8 cellular contexts compared by ENCODE assay signal in genomic region chr2:55282110-55282917, GRCh38. TPM values are rescaled to one million over a fixed set of nuclear protein-coding genes. Genes with fewer than 3 reads are reported as not detected.
DNase-seq lines count a peak whose midpoint lies in the region; ATAC-seq and TF ChIP-seq lines count a peak whose summit lies in the region.

No MANE protein-coding gene starts in this region.

- H3K9me3 ChIP-seq in Panc1 (ENCODE audit: control insufficient read depth, insufficient read depth, low read depth, low read length): no peaks in the 10 kb centered on the region

- no peaks in the 10 kb centered on the region; the same call in 1 of the 2 replicates for H3K36me3 ChIP-seq in Panc1 (ENCODE audit: control insufficient read depth, insufficient read depth, low read length)

- H3K27me3 Mint-ChIP-seq in nephron (ENCODE audit: low read depth): peaks cover 12% of the 10 kb centered on the region

- peaks cover 14% of the 10 kb centered on the region for H3K36me3 Mint-ChIP-seq in nephron (ENCODE audit: low read depth)

- H3K27ac ChIP-seq in Panc1 (ENCODE audit: low read length): peak overlapping the region; percentile 97

- no peaks in the 10 kb centered on the region for H3K9me3 Mint-ChIP-seq in nephron

- CTCF ChIA-PET in Panc1 (lab: Charles Lee): interaction anchor here (0.5 kb wide), 1 partner anchor 441 kb away, joined by 11 read pairs; no protein-coding TSS in a partner anchor

- peak overlapping the region; percentile 87 to 96 (median 94) for H3K4me3 Mint-ChIP-seq in nephron

- DNase-seq in DMS114 treated with DMSO at 0.1 percent for 48 hours (lab: John Stamatoyannopoulos, UW; ENCODE audit: unreplicated experiment) (peak; percentile 79), HuH-7.5 (ENCODE audit: low spot score) (peak; percentile 46), Panc1 (ENCODE audit: low read depth, low spot score) (peak; percentile 58), fibroblast of peridontal ligament (ENCODE audit: extremely low read depth) (peak; percentile 79)
- peak; percentile 76 to 78 for DNase-seq in activated T-helper 1 cell treated with anti-CD3 and anti-CD28 coated beads, Interleukin-2, amount 50 U/mL, for 16 hours (ENCODE audit: low read depth in 1 of 2, low spot score in 1 of 2)
- DNase-seq in stimulated activated naive CD8-positive, alpha-beta T cell treated with anti-CD3 and anti-CD28 coated beads, Interleukin-15, Interleukin-2, amounts not matched to agents 100 U/mL and 50 U/mL, for 24 hours: peak; percentile 87

- intact Hi-C loops in Panc1 (cut with micrococcal nuclease; ENCODE audit: unreplicated experiment): no loop called here

- in situ Hi-C loops in Panc1 (cut with HindIII; ENCODE audit: low pct_unique_long_range_greater_than_20kb, low sequenced_read_pairs): no loop called here

- ATAC-seq in GM21528 (IDR thresholded peaks at IDR 0.05; ENCODE audit: low FRiP score, unreplicated experiment) (peak; percentile 98), Panc1 (peak; percentile 96)
- peak; percentile 100 for ATAC-seq in stimulated activated naive CD8-positive, alpha-beta T cell treated with anti-CD3 and anti-CD28 coated beads, Interleukin-15, Interleukin-2, amounts not matched to agents 100 U/mL and 50 U/mL, for 24 hours

- peaks cover 8% of the 10 kb centered on the region; the same call in 1 of the 2 replicates for H3K4me1 ChIP-seq in Panc1 (ENCODE audit: control insufficient read depth, insufficient read depth, low read length)

- H3K27me3 ChIP-seq in Panc1 (ENCODE audit: control insufficient read depth, insufficient read depth, low read length): no peaks in the 10 kb centered on the region

- TF ChIP-seq CTCF in Panc1 (IDR thresholded peaks at IDR 0.05): no peak
- no peak for TF ChIP-seq CTCF in nephron (IDR thresholded peaks at IDR 0.05; ENCODE audit: unreplicated experiment in 3 of 3)

- peak overlapping the region; percentile 96 to 99 (median 98) for H3K27ac Mint-ChIP-seq in nephron

- POLR2A ChIA-PET in Panc1 (lab: Charles Lee): interaction anchor here (0.5 kb wide), 1 partner anchor 203 kb away, joined by 10 read pairs; no protein-coding TSS in a partner anchor

- peak overlapping the region; percentile 59 to 93 for H3K4me3 ChIP-seq in Panc1 (ENCODE audit: low read depth in 2 of 2, low read length in 2 of 2)

- H3K4me1 Mint-ChIP-seq in nephron: peaks cover 22% of the 10 kb centered on the region

- BruUV-seq in Panc1 (replicated peaks; lab: Mats Ljungman, UMichigan): no TSS peak

RNA-seq across cellular contexts. Expression of gene MTIF2, which starts 13.3 kb away (rescaled TPM):
- total RNA-seq in Panc1 (2021; ENCODE audit: unreplicated experiment): 34.1 TPM
- 23.0 TPM for polyA plus RNA-seq in Panc1 (2012; ENCODE audit: insufficient read length)

RNA-seq across cellular contexts. Expression of gene RPS27A, which starts 49.8 kb away (rescaled TPM):
- total RNA-seq in Panc1 (2021; ENCODE audit: unreplicated experiment): 853 TPM
- 595 TPM for polyA plus RNA-seq in Panc1 (2012; ENCODE audit: insufficient read length)

RNA-seq across cellular contexts. Expression of gene CLHC1, which starts 50.2 kb away (rescaled TPM):
- 3.6 TPM for total RNA-seq in Panc1 (2021; ENCODE audit: unreplicated experiment)
- polyA plus RNA-seq in Panc1 (2012; ENCODE audit: insufficient read length): 1.5 TPM

Comparison
In these comparisons a context has a peak if more than half of its experiments do, and no peak if none do; other contexts are left out.
1. Peak in every context shown above with its lines: DNase-seq, ATAC-seq, H3K4me3 ChIP-seq and H3K27ac ChIP-seq.